In the genomic region with DNA sequence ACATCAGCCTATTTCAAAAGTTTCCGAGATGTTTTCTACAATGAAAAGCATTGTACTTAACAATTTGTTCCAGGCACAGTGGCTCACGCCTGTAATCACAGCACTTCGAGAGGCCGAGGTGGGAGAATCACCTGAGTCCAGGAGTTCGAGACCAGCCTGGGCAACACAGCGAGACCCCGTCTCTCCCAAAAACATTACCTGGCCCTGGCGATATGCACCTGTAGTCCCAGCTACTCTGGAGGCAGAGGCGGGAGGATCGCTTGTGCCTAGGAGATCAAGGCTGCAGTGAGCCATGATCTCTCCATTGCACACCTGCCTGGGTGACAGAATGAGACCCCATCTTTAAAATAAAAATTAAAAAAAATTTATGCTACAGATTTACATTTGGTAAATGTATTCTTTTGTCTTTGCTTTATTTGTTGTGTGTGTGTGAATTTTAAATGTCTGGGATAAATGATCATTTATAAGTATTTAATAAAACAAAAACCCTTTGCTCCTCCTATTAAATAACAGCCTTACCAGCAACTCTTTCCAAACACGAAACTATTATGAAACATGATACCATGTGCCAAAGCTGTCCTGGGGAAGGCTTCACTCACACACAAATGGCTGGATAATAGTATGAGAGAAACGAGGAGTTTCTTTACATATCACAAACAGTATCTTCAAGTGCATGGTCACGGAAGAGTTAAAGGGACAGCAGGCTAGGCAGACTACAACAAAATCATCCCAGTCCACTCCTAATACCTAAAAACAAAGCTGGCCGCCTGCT, we compare ENCODE assay signal across 8 cellular contexts. TPM values are rescaled to one million over a fixed set of nuclear protein-coding genes. Genes with fewer than 3 reads are reported as not detected.
A peak's percentile ranks its signal among the peaks of the same experiment; 100 is the strongest.
DNase-seq lines count a peak whose midpoint lies in the region; ATAC-seq and TF ChIP-seq lines count a peak whose summit lies in the region.

No MANE protein-coding gene starts in this region.

- no peaks in the 10 kb centered on the region for H3K9me3 Mint-ChIP-seq in progenitor cell of endocrine pancreas (ENCODE audit: low read depth)

- H3K4me2 ChIP-seq in SK-N-SH, result peak overlapping the region; percentile 73

- H3K9ac ChIP-seq in SK-N-SH, result peak overlapping the region; percentile 85

- H3K27ac Mint-ChIP-seq in progenitor cell of endocrine pancreas, result peak overlapping the region; percentile 93

- peak overlapping the region; percentile 92 for H3K4me3 Mint-ChIP-seq in progenitor cell of endocrine pancreas (ENCODE audit: low read depth)

- 63% methylated on average over 11 of the region's 14 CpGs for WGBS in SK-N-SH (ENCODE audit: low lambda C conversion rate)

- DNase-seq in GM20000 (ENCODE audit: low spot score) (peak; percentile 16), SK-N-SH (no peak), fibroblast of the aortic adventitia (ENCODE audit: low read depth) (no peak), progenitor cell of endocrine pancreas (ENCODE audit: low spot score, unreplicated experiment) (no peak)
- no peak for DNase-seq in activated CD8-positive, alpha-beta memory T cell treated with anti-CD3 and anti-CD28 coated beads for 24 hours

- H3K36me3 ChIP-seq in SK-N-SH (replicated peaks in 1 of 2; ENCODE audit: control insufficient read depth in 1 of 2, insufficient read depth in 2 of 2, low read length in 1 of 2), result no peaks in the 10 kb centered on the region

- H3K4me1 Mint-ChIP-seq in progenitor cell of endocrine pancreas (ENCODE audit: low read depth), result peaks cover 11% of the 10 kb centered on the region

- peaks cover 53% of the 10 kb centered on the region for H3K79me2 ChIP-seq in SK-N-SH (ENCODE audit: insufficient read depth)

- H3K27me3 ChIP-seq in SK-N-SH (ENCODE audit: insufficient read depth), result no peaks in the 10 kb centered on the region

- CTCF ChIA-PET in SK-N-SH (lab: Yijun Ruan, JAX), result interaction anchor here (1.2 to 4.0 kb wide), 3 partner anchors 12 to 91 kb away, joined by 3 to 100 read pairs (median 9); a partner anchor contains a TSS

- no peak for TF ChIP-seq CTCF in GM20000 (IDR thresholded peaks at IDR 0.05; ENCODE audit: extremely low read depth, missing control alignments)
- no peak for TF ChIP-seq CTCF in SK-N-SH (IDR thresholded peaks at IDR 0.05)
- TF ChIP-seq CTCF in fibroblast of the aortic adventitia (IDR thresholded peaks at IDR 0.05; ENCODE audit: insufficient read depth, low read length), result no peak
- TF ChIP-seq CTCF in progenitor cell of endocrine pancreas (IDR thresholded peaks at IDR 0.05; ENCODE audit: unreplicated experiment), result no peak

- H3K9me3 ChIP-seq in SK-N-SH, result no peaks in the 10 kb centered on the region

- POLR2A ChIA-PET in SK-N-SH (lab: Yijun Ruan, JAX), result interaction anchor here (2.2 to 3.7 kb wide), 2 partner anchors 16 to 65 kb away, joined by 13 to 47 read pairs; a partner anchor contains a TSS

- TF ChIP-seq POLR2A in GM18505 (IDR thresholded peaks at IDR 0.05; ENCODE audit: borderline replicate concordance, extremely low read depth, insufficient read depth, insufficient read length), result no peak

- TF ChIP-seq EP300 in SK-N-SH (IDR thresholded peaks at IDR 0.05; ENCODE audit: borderline replicate concordance in 1 of 2, low read depth in 1 of 2, low read length in 1 of 2), result no peak

- TF ChIP-seq RAD21 in SK-N-SH (IDR thresholded peaks at IDR 0.05; ENCODE audit: low read length), result no peak

- H3F3A ChIP-seq in SK-N-SH (replicated peaks; ENCODE audit: insufficient read depth), result peaks cover 5% of the 10 kb centered on the region

- H3K9me2 ChIP-seq in SK-N-SH, result no peaks in the 10 kb centered on the region

- H4K20me1 ChIP-seq in SK-N-SH (ENCODE audit: insufficient read depth), result peaks cover 7% of the 10 kb centered on the region; the same call in 1 of the 2 replicates

- ATAC-seq in GM18505 (IDR thresholded peaks at IDR 0.05; ENCODE audit: unreplicated experiment) (no peak), GM19324 (IDR thresholded peaks at IDR 0.05; ENCODE audit: low FRiP score, unreplicated experiment) (no peak), GM18511 (IDR thresholded peaks at IDR 0.05; ENCODE audit: unreplicated experiment) (no peak)

- H3K4me3 ChIP-seq in SK-N-SH (ENCODE audit: low read depth in 2 of 2, low read length in 1 of 2) (peak overlapping the region; percentile 67 to 82), fibroblast of the aortic adventitia (ENCODE audit: low read depth, low read length) (peak overlapping the region; percentile 76)

- peaks cover 7% of the 10 kb centered on the region for H3K27me3 Mint-ChIP-seq in progenitor cell of endocrine pancreas

- peak overlapping the region; percentile 89 to 90 for H3K27ac ChIP-seq in SK-N-SH (ENCODE audit: low read depth in 2 of 2, low read length in 1 of 2)

- H3K4me1 ChIP-seq in SK-N-SH (ENCODE audit: control insufficient read depth in 1 of 2, insufficient read depth in 2 of 2, low read depth in 1 of 2, low read length in 1 of 2), result peaks cover 3 to 4% of the 10 kb centered on the region in 2 experiments; a peak in 2 of 4 replicates

- H3K36me3 Mint-ChIP-seq in progenitor cell of endocrine pancreas (ENCODE audit: insufficient read depth), result no peaks in the 10 kb centered on the region

- peak overlapping the region; percentile 75 for H2AFZ ChIP-seq in SK-N-SH (ENCODE audit: low read depth)

TF ChIP-seq in SK-N-SH, 30 proteins besides CTCF, POLR2A, EP300 and RAD21:
- TF ChIP-seq, protein P1, sequence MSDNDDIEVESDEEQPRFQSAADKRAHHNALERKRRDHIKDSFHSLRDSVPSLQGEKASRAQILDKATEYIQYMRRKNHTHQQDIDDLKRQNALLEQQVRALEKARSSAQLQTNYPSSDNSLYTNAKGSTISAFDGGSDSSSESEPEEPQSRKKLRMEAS (IDR thresholded peaks at IDR 0.05; ENCODE audit: low read depth), result no peak; the same call in 1 of the 2 replicates
- TF ChIP-seq MEF2A (IDR thresholded peaks at IDR 0.05; ENCODE audit: borderline replicate concordance, low read depth) (no peak), EZH2phosphoT487 (IDR thresholded peaks at IDR 0.05; ENCODE audit: borderline replicate concordance, low read depth) (no peak), SIN3A (IDR thresholded peaks at IDR 0.05; ENCODE audit: borderline replicate concordance, low read depth, low read length) (0 out of 2 replicates have a peak, but pooled peaks have one; percentile 45), MXI1 (IDR thresholded peaks at IDR 0.05; ENCODE audit: low read depth, low read length) (0 out of 2 replicates have a peak, but pooled peaks have one; percentile 5), GATA2 (CRISPR knock-in tag; IDR thresholded peaks at IDR 0.05) (no peak)
- TF ChIP-seq, protein P2, sequence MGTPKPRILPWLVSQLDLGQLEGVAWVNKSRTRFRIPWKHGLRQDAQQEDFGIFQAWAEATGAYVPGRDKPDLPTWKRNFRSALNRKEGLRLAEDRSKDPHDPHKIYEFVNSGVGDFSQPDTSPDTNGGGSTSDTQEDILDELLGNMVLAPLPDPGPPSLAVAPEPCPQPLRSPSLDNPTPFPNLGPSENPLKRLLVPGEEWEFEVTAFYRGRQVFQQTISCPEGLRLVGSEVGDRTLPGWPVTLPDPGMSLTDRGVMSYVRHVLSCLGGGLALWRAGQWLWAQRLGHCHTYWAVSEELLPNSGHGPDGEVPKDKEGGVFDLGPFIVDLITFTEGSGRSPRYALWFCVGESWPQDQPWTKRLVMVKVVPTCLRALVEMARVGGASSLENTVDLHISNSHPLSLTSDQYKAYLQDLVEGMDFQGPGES (IDR thresholded peaks at IDR 0.05; ENCODE audit: low read depth, low read length), result no peak

RNA-seq across cellular contexts. Expression of a gene that starts 1.1 kb away (rescaled TPM):
- 10.2 and 13.0 TPM in 2 replicates for polyA plus RNA-seq in SK-N-SH (2012; rRNA removed)
- polyA plus RNA-seq in SK-N-SH (2012; cell fraction: cytosol; rRNA removed), result 16.7 and 20.0 TPM in 2 replicates
- polyA plus RNA-seq in SK-N-SH (2012; cell fraction: nucleus; rRNA removed), result 9.2 and 12.9 TPM in 2 replicates
- total RNA-seq in fibroblast of the aortic adventitia (ENCODE audit: low replicate concordance) (30.2 and 53.1 TPM in 2 replicates), progenitor cell of endocrine pancreas (31.9 and 33.4 TPM in 2 replicates)

RNA-seq across cellular contexts. Expression of a gene that starts 16.2 kb away (rescaled TPM):
- polyA plus RNA-seq in SK-N-SH (2012; rRNA removed), result 298 and 326 TPM in 2 replicates
- polyA plus RNA-seq in SK-N-SH (2012; cell fraction: cytosol; rRNA removed), result 464 and 654 TPM in 2 replicates
- polyA plus RNA-seq in SK-N-SH (2012; cell fraction: nucleus; rRNA removed), result 99.5 and 105 TPM in 2 replicates
- total RNA-seq in fibroblast of the aortic adventitia (ENCODE audit: low replicate concordance) (286 and 765 TPM in 2 replicates), progenitor cell of endocrine pancreas (96.3 and 99.0 TPM in 2 replicates)

RNA-seq across cellular contexts. Expression of a gene that starts 16.5 kb away (rescaled TPM):
- polyA plus RNA-seq in SK-N-SH (2012; rRNA removed), result 11.7 and 13.5 TPM in 2 replicates
- polyA plus RNA-seq in SK-N-SH (2012; cell fraction: cytosol; rRNA removed), result 17.9 and 23.1 TPM in 2 replicates
- polyA plus RNA-seq in SK-N-SH (2012; cell fraction: nucleus; rRNA removed), result 5.7 and 12.0 TPM in 2 replicates
- 58.1 and 58.3 TPM in 2 replicates for total RNA-seq in fibroblast of the aortic adventitia (ENCODE audit: low replicate concordance)
- total RNA-seq in progenitor cell of endocrine pancreas, result 73.5 and 76.2 TPM in 2 replicates
